Comparison of ENCODE assay signal across 19 cellular contexts in the genomic region with DNA sequence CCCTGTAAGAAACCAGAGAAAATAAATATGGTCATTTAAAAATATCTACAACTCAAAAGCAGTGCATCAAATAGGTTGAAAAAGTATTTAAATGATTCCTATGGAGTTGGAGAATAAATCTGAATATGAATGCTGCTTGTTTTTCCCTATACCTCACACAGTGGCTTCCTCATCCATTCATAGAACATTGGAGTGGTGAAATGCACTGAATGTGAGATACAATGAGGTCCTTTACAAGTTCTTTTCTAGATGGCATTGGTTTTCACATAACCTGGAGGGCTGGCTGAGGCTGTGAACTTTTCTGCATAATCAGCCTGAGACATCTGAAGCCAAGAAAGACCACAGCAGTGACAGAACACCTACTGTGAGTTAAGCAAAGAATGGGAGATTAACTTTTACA.
A peak's percentile ranks its signal among the peaks of the same experiment; 100 is the strongest.
DNase-seq lines count a peak whose midpoint lies in the region; ATAC-seq and TF ChIP-seq lines count a peak whose summit lies in the region.
"Had no signal": no experiment of that assay in that cellular context is flagged by ENCODE, and none has a peak within 500 bp of the region (broad histone marks: within the 10 kb centered on the region; RNA-seq: fewer than 3 reads in every experiment).

No MANE protein-coding gene starts in this region.

- H3K27me3 Mint-ChIP-seq in endodermal cell (ENCODE audit: insufficient read depth) (no peaks in the 10 kb centered on the region), Calu3 (ENCODE audit: unreplicated experiment) (no peaks in the 10 kb centered on the region)

- no peak overlapping the region for H3K9ac ChIP-seq in NT2/D1 (ENCODE audit: insufficient read length, low read depth)
- H3K9ac ChIP-seq in endodermal cell (ENCODE audit: extremely low read depth, low read length, poor library complexity, severe bottlenecking): no peak overlapping the region
- H3K9ac ChIP-seq: BLaER1 treated with 17β-estradiol and CSF1 and Interleukin-3, amounts not matched to agents 10 nM and 100 nM; GM23248 had no signal

- no TSS peak for BruUV-seq in Calu3 (replicated peaks; lab: Mats Ljungman, UMichigan)

- no peaks in the 10 kb centered on the region for H3K9me3 ChIP-seq in NT2/D1 (ENCODE audit: insufficient read depth, low read length)
- no peaks in the 10 kb centered on the region for H3K9me3 ChIP-seq in endodermal cell (ENCODE audit: control insufficient read depth, low read length)
- no peaks in the 10 kb centered on the region for H3K9me3 ChIP-seq in left lung
- H3K9me3 ChIP-seq: HAP-1 had no signal

- intact Hi-C loops in left lung (cut with DNase I) (no loop called here), Calu3 (cut with micrococcal nuclease; ENCODE audit: unreplicated experiment) (no loop called here)

- H3K27ac ChIP-seq in endodermal cell (ENCODE audit: low read depth, low read length) (no peak overlapping the region), left lung (no peak overlapping the region)
- H3K27ac ChIP-seq: BLaER1 treated with 17β-estradiol and CSF1 and Interleukin-3, amounts not matched to agents 10 nM and 100 nM; GM23248 had no signal

- ATAC-seq in left lung: no peak
- ATAC-seq: CD8-positive, alpha-beta T cell; K562 had no signal

- CTCF ChIA-PET in Calu3 (lab: Charles Lee): no interaction called here

- TF ChIP-seq CTCF in endodermal cell (conservative IDR thresholded peaks at IDR 0.05): no peak
- no peak for TF ChIP-seq CTCF in left lung (IDR thresholded peaks at IDR 0.05)
- no peak for TF ChIP-seq CTCF in Calu3 (IDR thresholded peaks at IDR 0.05; ENCODE audit: unreplicated experiment)

- H3K4me3 ChIP-seq in H7 (ENCODE audit: insufficient read depth, low read depth, low read length): no peak overlapping the region
- H3K4me3 ChIP-seq in NT2/D1 (ENCODE audit: insufficient read length, low read depth): no peak overlapping the region
- H3K4me3 ChIP-seq in endodermal cell (ENCODE audit: low read length): no peak overlapping the region
- H3K4me3 ChIP-seq in left lung: no peak overlapping the region
- H3K4me3 ChIP-seq: BLaER1 treated with 17β-estradiol and CSF1 and Interleukin-3, amounts not matched to agents 10 nM and 100 nM; GM23248; HAP-1; K562 had no signal

- H3K4me1 ChIP-seq in NT2/D1 (ENCODE audit: insufficient read depth, insufficient read length): no peaks in the 10 kb centered on the region
- no peaks in the 10 kb centered on the region for H3K4me1 ChIP-seq in endodermal cell (ENCODE audit: control insufficient read depth, insufficient read depth, low read length)
- no peaks in the 10 kb centered on the region for H3K4me1 ChIP-seq in left lung
- H3K4me1 ChIP-seq: HAP-1 had no signal

- H3K9me3 Mint-ChIP-seq in endodermal cell: peaks cover 52% of the 10 kb centered on the region
- peaks cover 6% of the 10 kb centered on the region for H3K9me3 Mint-ChIP-seq in Calu3 (ENCODE audit: low read depth, unreplicated experiment)

- H3K4me1 Mint-ChIP-seq in endodermal cell (peaks cover 2% of the 10 kb centered on the region), Calu3 (ENCODE audit: low read depth, unreplicated experiment) (no peaks in the 10 kb centered on the region)

- DNase-seq in H7 (peak; percentile 3), NT2/D1 (ENCODE audit: low read depth, low spot score) (peak; percentile 22), endodermal cell (peak; percentile 37), iPS-NIHi7 (ENCODE audit: extremely low spot score) (peak; percentile 10), SW480 (ENCODE audit: low spot score) (no peak), NCI-H2171 (lab: John Stamatoyannopoulos, UW) (no peak), left lung (no peak), Calu3 (no peak)
- DNase-seq: 8988T; CD8-positive, alpha-beta T cell; DMS 273 treated with DMSO at 0.1 percent for 48 hours; DMS53; DND-41; EL; GM23248; IMR-90 had no signal

- H3K36me3 ChIP-seq in H7 (replicated peaks; ENCODE audit: control insufficient read depth, insufficient read depth, low read length): no peaks in the 10 kb centered on the region
- H3K36me3 ChIP-seq in NT2/D1 (ENCODE audit: insufficient read depth, insufficient read length, low read length): no peaks in the 10 kb centered on the region
- no peaks in the 10 kb centered on the region for H3K36me3 ChIP-seq in endodermal cell (ENCODE audit: control insufficient read depth, insufficient read depth, low read length)
- H3K36me3 ChIP-seq in left lung: no peaks in the 10 kb centered on the region
- H3K36me3 ChIP-seq: BLaER1 treated with 17β-estradiol and CSF1 and Interleukin-3, amounts not matched to agents 10 nM and 100 nM; HAP-1 had no signal

- H3K27ac Mint-ChIP-seq in endodermal cell: no peak overlapping the region
- no peak overlapping the region for H3K27ac Mint-ChIP-seq in Calu3 (ENCODE audit: unreplicated experiment)
- H3K27ac Mint-ChIP-seq: CD8-positive, alpha-beta T cell had no signal

- H3K27me3 ChIP-seq in H7 (ENCODE audit: control insufficient read depth, insufficient read depth, low read length) (no peaks in the 10 kb centered on the region), NT2/D1 (ENCODE audit: insufficient read depth, insufficient read length) (no peaks in the 10 kb centered on the region), endodermal cell (ENCODE audit: control insufficient read depth, insufficient read depth, low read length, poor library complexity, severe bottlenecking) (no peaks in the 10 kb centered on the region), left lung (peaks cover 0 to 3% of the 10 kb centered on the region in 2 donors)

- H3K36me3 Mint-ChIP-seq in endodermal cell (ENCODE audit: low read depth) (no peaks in the 10 kb centered on the region), Calu3 (ENCODE audit: insufficient read depth, unreplicated experiment) (no peaks in the 10 kb centered on the region)
- H3K36me3 Mint-ChIP-seq: CD8-positive, alpha-beta T cell had no signal

- H3K4me3 Mint-ChIP-seq in endodermal cell: no peak overlapping the region
- no peak overlapping the region for H3K4me3 Mint-ChIP-seq in Calu3 (ENCODE audit: low read depth, unreplicated experiment)
- H3K4me3 Mint-ChIP-seq: CD8-positive, alpha-beta T cell had no signal

Comparison
In these comparisons a context has a peak if more than half of its experiments do, and no peak if none do; other contexts are left out.
1. DNase-seq: peak in H7 (single experiment), NT2/D1 (single experiment), endodermal cell (single experiment) and iPS-NIHi7 (single experiment); none in SW480 (single experiment), NCI-H2171 (single experiment), left lung (0 of 2) and Calu3 (single experiment).